ENCODE assay signal across 33 cellular contexts in the genomic region with DNA sequence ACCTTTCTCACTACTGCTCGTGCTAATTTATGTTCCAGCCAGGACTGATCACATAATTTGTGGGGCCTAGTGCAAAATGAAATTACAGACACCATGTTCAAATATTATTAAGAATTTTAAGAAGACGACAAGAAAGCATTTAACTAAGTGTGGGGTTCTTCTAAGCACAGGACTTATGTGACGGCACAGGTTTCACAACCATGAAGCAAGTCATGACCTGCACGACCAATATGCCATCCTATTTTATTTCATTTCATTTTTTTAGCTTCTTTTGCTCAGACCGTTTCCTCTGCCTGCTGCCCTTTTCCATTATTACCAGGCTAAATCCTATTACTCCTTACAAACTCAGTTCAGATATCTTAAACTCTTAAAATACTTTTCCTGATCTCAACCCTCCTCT.
"Had no signal": no experiment of that assay in that cellular context is flagged by ENCODE, and none has a peak within 500 bp of the region (broad histone marks: within the 10 kb centered on the region; RNA-seq: fewer than 3 reads in every experiment).

No MANE protein-coding gene starts in this region.

- H3K9me3 ChIP-seq: MG63, Peyer's patch had no signal

- H3K27ac ChIP-seq: ascending aorta, Peyer's patch had no signal

- H3K4me3 ChIP-seq: ascending aorta, MG63, Peyer's patch had no signal

- ATAC-seq: activated CD8-positive, alpha-beta T cell treated with anti-CD3 and anti-CD28 coated beads for 36 hours; activated T-cell treated with anti-CD3 and anti-CD28 coated beads, Interleukin-2, amount 50 U/mL, for 72 hours; activated T-helper 17 cell treated with anti-CD3 and anti-CD28 coated beads, Interleukin-2, amount 50 U/mL, for 72 hours; PC-3; Right ventricle myocardium inferior had no signal

- DNase-seq: activated CD4-positive, alpha-beta T cell treated with anti-CD3 and anti-CD28 coated beads, Interleukin-2, amount 10 ng/mL, durations not matched to agents 24 days and 14 days; activated CD4-positive, alpha-beta T cell treated with anti-CD3 and anti-CD28 coated beads, Interleukin-2, amount 50 U/mL, for 4 hours; activated CD8-positive, alpha-beta T cell treated with anti-CD3 and anti-CD28 coated beads for 36 hours; activated gamma-delta T cell; activated naive CD4-positive, alpha-beta T cell treated with Interleukin-2 at 50 U/mL for 16 hours; activated naive CD8-positive, alpha-beta T cell treated with anti-CD3 and anti-CD28 coated beads, Interleukin-2, amount 10 ng/mL, durations not matched to agents 7 days and 5 days; activated T-cell treated with anti-CD3 and anti-CD28 coated beads, Interleukin-2, amount 50 U/mL, for 1 hour; activated T-cell treated with anti-CD3 and anti-CD28 coated beads, Interleukin-2, amount 50 U/mL, for 72 hours; amygdala; caudate nucleus; cerebellar nuclear complex; Karpas-422; KBM-7; MG63; NCI-H1048; NCI-H1105 treated with DMSO at 0.1 percent for 48 hours; NCI-H1436; NCI-H1694; NCI-H1930; NCI-H2081 treated with DMSO at 0.1 percent for 48 hours; NCI-H226; NCI-H446 treated with DMSO at 0.1 percent for 48 hours; NCI-H524; NCI-H69; NCI-H82; PC-3; Peyer's patch; RPMI8226; SIG-M5; T1000 had no signal

- H3K4me1 ChIP-seq: ascending aorta, Peyer's patch had no signal

- H3K27me3 ChIP-seq: ascending aorta, MG63, Peyer's patch had no signal

- H3K36me3 ChIP-seq: ascending aorta, MG63, Peyer's patch had no signal
